11 cellular contexts compared by ENCODE assay signal in the genomic region with DNA sequence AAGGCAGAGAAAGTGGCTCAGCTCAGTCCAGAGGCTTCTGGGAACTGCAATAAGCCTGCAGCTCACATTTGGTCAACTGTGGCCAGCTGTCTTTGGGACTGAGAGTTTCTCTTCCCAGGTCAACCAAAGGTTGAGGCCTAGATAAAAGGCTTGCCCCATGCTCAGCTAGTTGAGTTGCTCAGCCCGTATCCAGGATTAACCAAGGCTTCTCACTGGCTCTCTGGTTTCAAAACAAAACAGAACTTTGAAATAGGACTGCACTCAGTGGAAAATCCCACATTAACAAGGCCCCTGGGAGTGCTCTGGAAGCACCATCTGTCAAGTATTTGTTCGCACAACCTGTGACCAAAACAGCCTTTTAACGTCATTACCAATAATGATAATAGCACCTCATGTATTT. TPM values are rescaled to one million over a fixed set of nuclear protein-coding genes. Genes with fewer than 3 reads are reported as not detected.
DNase-seq lines count a peak whose midpoint lies in the region; ATAC-seq and TF ChIP-seq lines count a peak whose summit lies in the region.
"Had no signal": no experiment of that assay in that cellular context is flagged by ENCODE, and none has a peak within 500 bp of the region (broad histone marks: within the 10 kb centered on the region; RNA-seq: fewer than 3 reads in every experiment).

No MANE protein-coding gene starts in this region.

- H3K9me3 Mint-ChIP-seq in progenitor cell of endocrine pancreas (ENCODE audit: low read depth) (no peaks in the 10 kb centered on the region), natural killer cell (no peaks in the 10 kb centered on the region)
- no peaks in the 10 kb centered on the region for H3K9me3 Mint-ChIP-seq in stimulated activated naive B cell treated with anti-CD40 and anti-IgM and Interleukin-4, amounts not matched to agents 10 μg/mL and 1 μg/mL and 100 μg/mL, for 72 hours
- H3K9me3 Mint-ChIP-seq: CD4-positive, alpha-beta memory T cell had no signal

- peak overlapping the region; percentile 38 for H3K27ac Mint-ChIP-seq in progenitor cell of endocrine pancreas
- no peak overlapping the region for H3K27ac Mint-ChIP-seq in natural killer cell
- no peak overlapping the region for H3K27ac Mint-ChIP-seq in stimulated activated naive B cell treated with anti-CD40 and anti-IgM and Interleukin-4, amounts not matched to agents 10 μg/mL and 1 μg/mL and 100 μg/mL, for 72 hours
- H3K27ac Mint-ChIP-seq: CD4-positive, alpha-beta memory T cell had no signal

- intact Hi-C loops in natural killer cell (cut with micrococcal nuclease) = no loop called here

- TF ChIP-seq CTCF in progenitor cell of endocrine pancreas (IDR thresholded peaks at IDR 0.05; ENCODE audit: unreplicated experiment) (no peak), natural killer cell (IDR thresholded peaks at IDR 0.05) (no peak)

- DNase-seq in DMS153 (lab: John Stamatoyannopoulos, UW) = peak; percentile 92
- DNase-seq in NCI-H2107 (lab: John Stamatoyannopoulos, UW) = peak; percentile 75
- peak; percentile 59 for DNase-seq in fibroblast of peridontal ligament (ENCODE audit: extremely low read depth)
- DNase-seq in progenitor cell of endocrine pancreas (ENCODE audit: low spot score, unreplicated experiment) = no peak
- DNase-seq in natural killer cell = no peak
- no peak for DNase-seq in stimulated activated naive B cell treated with anti-CD40 and anti-IgM and Interleukin-4, amounts not matched to agents 10 μg/mL and 1 μg/mL and 100 μg/mL, for 72 hours
- no peak for DNase-seq in NOMO-1 treated with DMSO at 0.1 percent for 48 hours (lab: John Stamatoyannopoulos, UW; ENCODE audit: unreplicated experiment)
- DNase-seq: CD4-positive, alpha-beta memory T cell; GOT3; T-helper 1 cell had no signal

- H3K27me3 Mint-ChIP-seq in progenitor cell of endocrine pancreas = no peaks in the 10 kb centered on the region
- peaks cover 6 to 8% of the 10 kb centered on the region in 2 donors for H3K27me3 Mint-ChIP-seq in natural killer cell (ENCODE audit: low read depth in 2 of 2)
- H3K27me3 Mint-ChIP-seq in stimulated activated naive B cell treated with anti-CD40 and anti-IgM and Interleukin-4, amounts not matched to agents 10 μg/mL and 1 μg/mL and 100 μg/mL, for 72 hours = peaks cover 22 to 23% of the 10 kb centered on the region in 2 donors

- ATAC-seq in GM19463 (IDR thresholded peaks at IDR 0.05; ENCODE audit: unreplicated experiment) = no peak
- ATAC-seq in natural killer cell = no peak
- ATAC-seq in stimulated activated naive B cell treated with anti-CD40 and anti-IgM and Interleukin-4, amounts not matched to agents 10 μg/mL and 1 μg/mL and 100 μg/mL, for 72 hours (replicated peaks) = no peak

- H3K4me3 Mint-ChIP-seq in progenitor cell of endocrine pancreas (ENCODE audit: low read depth) (no peak overlapping the region), natural killer cell (no peak overlapping the region)
- no peak overlapping the region for H3K4me3 Mint-ChIP-seq in stimulated activated naive B cell treated with anti-CD40 and anti-IgM and Interleukin-4, amounts not matched to agents 10 μg/mL and 1 μg/mL and 100 μg/mL, for 72 hours
- H3K4me3 Mint-ChIP-seq: CD4-positive, alpha-beta memory T cell had no signal

- H3K4me1 Mint-ChIP-seq in progenitor cell of endocrine pancreas (ENCODE audit: low read depth) (peaks cover 9% of the 10 kb centered on the region), natural killer cell (no peaks in the 10 kb centered on the region)
- no peaks in the 10 kb centered on the region for H3K4me1 Mint-ChIP-seq in stimulated activated naive B cell treated with anti-CD40 and anti-IgM and Interleukin-4, amounts not matched to agents 10 μg/mL and 1 μg/mL and 100 μg/mL, for 72 hours
- H3K4me1 Mint-ChIP-seq: CD4-positive, alpha-beta memory T cell had no signal

- H3K36me3 Mint-ChIP-seq in progenitor cell of endocrine pancreas (ENCODE audit: insufficient read depth) = no peaks in the 10 kb centered on the region
- H3K36me3 Mint-ChIP-seq in natural killer cell = no peaks in the 10 kb centered on the region
- no peaks in the 10 kb centered on the region for H3K36me3 Mint-ChIP-seq in stimulated activated naive B cell treated with anti-CD40 and anti-IgM and Interleukin-4, amounts not matched to agents 10 μg/mL and 1 μg/mL and 100 μg/mL, for 72 hours
- H3K36me3 Mint-ChIP-seq: CD4-positive, alpha-beta memory T cell had no signal

RNA-seq across cellular contexts. Expression of a gene that starts 40.3 kb away (rescaled TPM):
- 7.6 and 9.7 TPM in 2 replicates for total RNA-seq in progenitor cell of endocrine pancreas
- total RNA-seq in natural killer cell = 10 to 100 TPM in 1 of 3 donors, 1 to 10 TPM in 2; 1.4 to 10.9 (median 3.4) TPM
- total RNA-seq: CD4-positive, alpha-beta memory T cell had no signal

Comparison
In these comparisons a context has a peak if more than half of its experiments do, and no peak if none do; other contexts are left out.
1. DNase-seq: peak in DMS153 (single experiment), NCI-H2107 (single experiment) and fibroblast of peridontal ligament (single experiment); none in progenitor cell of endocrine pancreas (single experiment), natural killer cell (single experiment), stimulated activated naive B cell treated with anti-CD40 and anti-IgM and Interleukin-4, amounts not matched to agents 10 μg/mL and 1 μg/mL and 100 μg/mL, for 72 hours (single experiment) and NOMO-1 treated with DMSO at 0.1 percent for 48 hours (single experiment).